Comparison of ENCODE assay signal across 14 cellular contexts in the genomic region with DNA sequence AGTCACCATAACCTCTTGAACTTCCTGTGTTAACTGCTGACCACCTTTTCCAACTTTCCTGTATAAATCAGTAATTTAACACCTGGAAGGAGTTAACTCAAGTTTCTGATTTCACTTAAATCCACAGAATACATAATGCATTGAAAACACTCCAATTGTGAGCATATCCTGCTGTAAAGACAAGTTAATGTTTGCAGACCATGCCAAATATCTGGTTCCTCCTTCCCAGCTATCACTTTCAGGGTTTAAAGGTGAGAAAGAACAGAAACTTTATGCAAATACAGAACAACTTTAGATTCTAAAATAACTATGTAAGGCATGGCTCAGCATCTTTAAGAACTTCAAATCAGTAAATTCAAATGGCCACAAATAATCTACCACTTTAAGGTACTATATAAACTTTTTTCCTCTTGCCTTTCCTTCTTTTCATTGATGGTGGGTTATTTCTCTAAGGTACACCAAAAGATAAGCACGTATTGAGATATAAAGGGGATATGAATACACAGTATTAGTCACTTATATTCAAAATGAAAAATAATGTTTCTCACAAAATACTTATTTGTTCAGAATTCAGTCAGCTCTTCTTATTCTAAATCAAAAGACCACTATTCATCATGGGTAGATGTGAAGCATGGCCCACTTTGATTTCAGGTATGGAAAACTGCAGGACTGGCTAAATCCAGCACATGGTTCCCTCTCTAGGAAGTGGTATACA. TPM values are rescaled to one million over a fixed set of nuclear protein-coding genes. Genes with fewer than 3 reads are reported as not detected.
DNase-seq lines count a peak whose midpoint lies in the region; ATAC-seq lines count a peak whose summit lies in the region.
"Had no signal": no experiment of that assay in that cellular context is flagged by ENCODE, and none has a peak within 500 bp of the region (broad histone marks: within the 10 kb centered on the region; RNA-seq: fewer than 3 reads in every experiment).

No MANE protein-coding gene starts in this region.

- peaks cover 3% of the 10 kb centered on the region for H3K4me1 Mint-ChIP-seq in activated CD4-positive, alpha-beta T cell treated with anti-CD3 and anti-CD28 coated beads for 36 hours

- ATAC-seq in GM18502 (IDR thresholded peaks at IDR 0.05; ENCODE audit: poor library complexity, unreplicated experiment) (peak; percentile 65), GM19468 (IDR thresholded peaks at IDR 0.05; ENCODE audit: extremely low read depth, unreplicated experiment) (peak; percentile 61), HG02885 (IDR thresholded peaks at IDR 0.05; ENCODE audit: poor library complexity, unreplicated experiment) (peak; percentile 71), HG03558 (IDR thresholded peaks at IDR 0.05; ENCODE audit: extremely low read depth, unreplicated experiment) (peak; percentile 75)
- ATAC-seq in activated CD4-positive, alpha-beta T cell treated with anti-CD3 and anti-CD28 coated beads for 36 hours: no peak

- intact Hi-C loops in activated CD4-positive, alpha-beta T cell treated with anti-CD3 and anti-CD28 coated beads for 36 hours (cut with DNase I, micrococcal nuclease): no loop called here

- H3K4me3 Mint-ChIP-seq in activated CD4-positive, alpha-beta T cell treated with anti-CD3 and anti-CD28 coated beads for 36 hours: no peak overlapping the region

- POLR2A ChIA-PET in activated CD4-positive, alpha-beta T cell treated with anti-CD3 and anti-CD28 coated beads for 36 hours (lab: Charles Lee): no interaction called here

- peaks cover 2% of the 10 kb centered on the region for H3K27me3 Mint-ChIP-seq in activated CD4-positive, alpha-beta T cell treated with anti-CD3 and anti-CD28 coated beads for 36 hours

- H3K9me3 Mint-ChIP-seq in activated CD4-positive, alpha-beta T cell treated with anti-CD3 and anti-CD28 coated beads for 36 hours (ENCODE audit: low read depth): no peaks in the 10 kb centered on the region

- no peak overlapping the region for H3K27ac Mint-ChIP-seq in activated CD4-positive, alpha-beta T cell treated with anti-CD3 and anti-CD28 coated beads for 36 hours

- no peak for DNase-seq in epidermal melanocyte (ENCODE audit: insufficient read length, low spot score)
- no peak for DNase-seq in activated CD4-positive, alpha-beta T cell treated with anti-CD3 and anti-CD28 coated beads for 36 hours
- DNase-seq in central memory CD4-positive, alpha-beta T cell: no peak
- no peak for DNase-seq in NOMO-1 treated with dmso at 0.1 percent for 144 hours (lab: John Stamatoyannopoulos, UW; ENCODE audit: unreplicated experiment)
- DNase-seq: activated CD4-positive, CD25-positive, alpha-beta regulatory T cell treated with anti-CD3 and anti-CD28 coated beads, Interleukin-2, amount 50 U/mL, for 72 hours; caudate nucleus; H7; NCI-H446 treated with DMSO at 0.1 percent for 48 hours; SHP77 treated with DMSO at 0.1 percent for 48 hours had no signal

- no peaks in the 10 kb centered on the region for H3K36me3 Mint-ChIP-seq in activated CD4-positive, alpha-beta T cell treated with anti-CD3 and anti-CD28 coated beads for 36 hours (ENCODE audit: low read depth)

- CTCF ChIA-PET in activated CD4-positive, alpha-beta T cell treated with anti-CD3 and anti-CD28 coated beads for 36 hours (lab: Charles Lee): interaction anchor here (1.7 kb wide), 1 partner anchor 20 kb away, joined by 4 read pairs; no protein-coding TSS in a partner anchor

RNA-seq across cellular contexts. Expression of a gene that starts 6.6 kb away (rescaled TPM):
- under 1 TPM; 0.11 to 0.25 TPM for total RNA-seq in activated CD4-positive, alpha-beta T cell treated with anti-CD3 and anti-CD28 coated beads for 36 hours
- total RNA-seq: Daoy, H7 had no signal
